Comparison of ENCODE assay signal across 12 cellular contexts in the genomic region with DNA sequence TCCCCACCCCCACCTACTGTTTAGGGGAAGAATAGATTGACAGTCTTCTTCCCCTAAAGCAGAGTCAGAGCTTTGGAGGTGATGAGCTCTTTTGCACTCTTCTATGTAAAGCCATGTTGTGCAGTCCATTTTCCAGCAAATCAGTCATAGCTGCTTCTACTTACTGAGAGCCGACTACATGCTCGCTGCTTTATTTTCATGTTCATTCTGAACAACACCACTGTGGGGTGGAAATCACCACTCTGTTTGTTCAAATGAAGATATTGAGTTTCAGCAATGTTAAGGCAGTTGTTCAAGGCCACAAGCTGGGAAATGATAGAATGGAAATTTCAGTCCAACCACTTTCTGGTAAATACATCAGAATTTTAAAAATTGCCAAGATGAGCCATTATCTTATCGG.
"Had no signal": no experiment of that assay in that cellular context is flagged by ENCODE, and none has a peak within 500 bp of the region (broad histone marks: within the 10 kb centered on the region; RNA-seq: fewer than 3 reads in every experiment).

No MANE protein-coding gene starts in this region.

- H3K27ac Mint-ChIP-seq: dendritic cell treated with granulocyte-macrophage colony-stimulating factor and Interleukin-4, amounts not matched to agents 40 ng/mL and 50 ng/mL, for 4 days; effector memory CD8-positive, alpha-beta T cell; naive thymus-derived CD8-positive, alpha-beta T cell; progenitor cell of endocrine pancreas had no signal

- ATAC-seq: effector memory CD8-positive, alpha-beta T cell; left ventricle myocardium superior; naive thymus-derived CD8-positive, alpha-beta T cell had no signal

- H3K36me3 Mint-ChIP-seq: naive thymus-derived CD8-positive, alpha-beta T cell had no signal

- H3K9me3 Mint-ChIP-seq: dendritic cell treated with granulocyte-macrophage colony-stimulating factor and Interleukin-4, amounts not matched to agents 40 ng/mL and 50 ng/mL, for 4 days; effector memory CD8-positive, alpha-beta T cell; naive thymus-derived CD8-positive, alpha-beta T cell had no signal

- DNase-seq: activated CD4-positive, CD25-positive, alpha-beta regulatory T cell treated with anti-CD3 and anti-CD28 coated beads, Interleukin-2, amount 50 U/mL, for 72 hours; activated CD8-positive, alpha-beta memory T cell treated with anti-CD3 and anti-CD28 coated beads for 24 hours; activated gamma-delta T cell; effector memory CD8-positive, alpha-beta T cell; foreskin melanocyte; left ventricle myocardium superior; mesenchymal stem cell; naive thymus-derived CD8-positive, alpha-beta T cell; SJCRH30; thyroid gland had no signal

- H3K4me1 Mint-ChIP-seq: naive thymus-derived CD8-positive, alpha-beta T cell had no signal

- H3K4me3 Mint-ChIP-seq: dendritic cell treated with granulocyte-macrophage colony-stimulating factor and Interleukin-4, amounts not matched to agents 40 ng/mL and 50 ng/mL, for 4 days; effector memory CD8-positive, alpha-beta T cell; naive thymus-derived CD8-positive, alpha-beta T cell had no signal
